Comparison of ENCODE assay signal across 1 cellular context in the genomic region with DNA sequence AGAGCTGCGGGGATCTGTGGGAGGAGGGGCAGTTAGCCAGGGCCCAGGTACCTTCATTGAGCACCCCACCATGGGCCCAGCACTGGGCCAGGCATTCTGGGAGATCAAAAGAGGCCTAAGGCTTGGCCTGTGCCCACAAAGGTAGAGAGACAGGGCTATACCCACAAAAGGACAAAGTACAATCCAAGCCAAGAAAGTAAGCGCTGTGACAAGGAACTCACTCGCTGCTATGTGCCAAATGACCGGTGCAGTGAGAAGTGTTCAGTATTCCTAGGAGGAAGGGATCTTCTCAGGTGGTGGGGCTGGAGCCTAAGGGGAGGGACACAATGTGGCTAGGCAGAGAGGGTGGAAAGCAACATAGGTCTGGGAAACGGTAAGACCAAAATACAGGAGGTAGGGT.
TF ChIP-seq lines count a peak whose summit lies in the region.

No MANE protein-coding gene starts in this region.

TF ChIP-seq in WTC11, 78 proteins besides CTCF, POLR2A, EP300 and RAD21 (continued from another document):
- TF ChIP-seq, protein P1, sequence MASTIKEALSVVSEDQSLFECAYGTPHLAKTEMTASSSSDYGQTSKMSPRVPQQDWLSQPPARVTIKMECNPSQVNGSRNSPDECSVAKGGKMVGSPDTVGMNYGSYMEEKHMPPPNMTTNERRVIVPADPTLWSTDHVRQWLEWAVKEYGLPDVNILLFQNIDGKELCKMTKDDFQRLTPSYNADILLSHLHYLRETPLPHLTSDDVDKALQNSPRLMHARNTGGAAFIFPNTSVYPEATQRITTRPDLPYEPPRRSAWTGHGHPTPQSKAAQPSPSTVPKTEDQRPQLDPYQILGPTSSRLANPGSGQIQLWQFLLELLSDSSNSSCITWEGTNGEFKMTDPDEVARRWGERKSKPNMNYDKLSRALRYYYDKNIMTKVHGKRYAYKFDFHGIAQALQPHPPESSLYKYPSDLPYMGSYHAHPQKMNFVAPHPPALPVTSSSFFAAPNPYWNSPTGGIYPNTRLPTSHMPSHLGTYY (CRISPR knock-in tag; IDR thresholded peaks at IDR 0.05) = no peak
- TF ChIP-seq, protein P2, sequence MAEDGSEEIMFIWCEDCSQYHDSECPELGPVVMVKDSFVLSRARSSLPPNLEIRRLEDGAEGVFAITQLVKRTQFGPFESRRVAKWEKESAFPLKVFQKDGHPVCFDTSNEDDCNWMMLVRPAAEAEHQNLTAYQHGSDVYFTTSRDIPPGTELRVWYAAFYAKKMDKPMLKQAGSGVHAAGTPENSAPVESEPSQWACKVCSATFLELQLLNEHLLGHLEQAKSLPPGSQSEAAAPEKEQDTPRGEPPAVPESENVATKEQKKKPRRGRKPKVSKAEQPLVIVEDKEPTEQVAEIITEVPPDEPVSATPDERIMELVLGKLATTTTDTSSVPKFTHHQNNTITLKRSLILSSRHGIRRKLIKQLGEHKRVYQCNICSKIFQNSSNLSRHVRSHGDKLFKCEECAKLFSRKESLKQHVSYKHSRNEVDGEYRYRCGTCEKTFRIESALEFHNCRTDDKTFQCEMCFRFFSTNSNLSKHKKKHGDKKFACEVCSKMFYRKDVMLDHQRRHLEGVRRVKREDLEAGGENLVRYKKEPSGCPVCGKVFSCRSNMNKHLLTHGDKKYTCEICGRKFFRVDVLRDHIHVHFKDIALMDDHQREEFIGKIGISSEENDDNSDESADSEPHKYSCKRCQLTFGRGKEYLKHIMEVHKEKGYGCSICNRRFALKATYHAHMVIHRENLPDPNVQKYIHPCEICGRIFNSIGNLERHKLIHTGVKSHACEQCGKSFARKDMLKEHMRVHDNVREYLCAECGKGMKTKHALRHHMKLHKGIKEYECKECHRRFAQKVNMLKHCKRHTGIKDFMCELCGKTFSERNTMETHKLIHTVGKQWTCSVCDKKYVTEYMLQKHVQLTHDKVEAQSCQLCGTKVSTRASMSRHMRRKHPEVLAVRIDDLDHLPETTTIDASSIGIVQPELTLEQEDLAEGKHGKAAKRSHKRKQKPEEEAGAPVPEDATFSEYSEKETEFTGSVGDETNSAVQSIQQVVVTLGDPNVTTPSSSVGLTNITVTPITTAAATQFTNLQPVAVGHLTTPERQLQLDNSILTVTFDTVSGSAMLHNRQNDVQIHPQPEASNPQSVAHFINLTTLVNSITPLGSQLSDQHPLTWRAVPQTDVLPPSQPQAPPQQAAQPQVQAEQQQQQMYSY (CRISPR knock-in tag; IDR thresholded peaks at IDR 0.05) = no peak
